ENCODE assay signal across 12 cellular contexts in the genomic region with DNA sequence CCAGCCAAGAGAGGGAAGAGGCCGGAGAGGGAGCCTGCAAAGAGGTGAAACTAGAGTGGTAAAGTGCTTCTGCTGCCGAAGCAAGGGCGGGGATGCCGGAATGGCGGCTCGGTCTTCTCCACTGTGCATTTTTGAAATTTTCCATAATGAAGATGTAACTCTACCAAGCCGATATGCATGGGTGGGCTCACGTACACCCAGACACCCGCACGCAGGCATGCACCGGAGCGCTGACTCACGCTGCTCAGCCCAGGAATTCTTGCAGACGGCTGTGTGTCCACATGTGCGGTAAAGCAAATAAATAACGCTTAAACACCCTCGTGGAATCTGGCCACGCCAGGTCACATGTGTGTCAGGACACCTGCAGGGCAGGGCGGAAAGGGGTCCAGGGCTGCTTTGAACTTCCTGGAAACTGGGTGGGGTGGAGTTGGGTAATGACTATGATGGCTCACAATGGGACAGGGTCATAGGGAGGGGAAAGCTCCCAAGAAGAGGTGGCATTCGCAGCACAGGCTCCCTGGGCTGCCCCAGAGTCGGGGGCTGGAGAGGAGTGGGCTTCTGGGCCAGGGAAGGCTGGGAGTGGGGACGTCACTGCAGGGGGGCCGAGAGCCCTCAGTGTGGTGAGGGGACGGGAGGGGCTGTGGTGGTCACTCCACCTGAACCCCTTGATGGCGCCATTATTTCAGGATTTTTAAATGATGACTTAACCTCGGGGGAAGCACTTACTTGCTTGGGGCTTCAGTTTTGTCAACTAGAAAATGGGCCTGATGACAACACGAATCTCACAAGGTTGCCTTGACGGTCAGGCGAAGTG.
DNase-seq lines count a peak whose midpoint lies in the region; ATAC-seq and TF ChIP-seq lines count a peak whose summit lies in the region.
"Had no signal": no experiment of that assay in that cellular context is flagged by ENCODE, and none has a peak within 500 bp of the region (broad histone marks: within the 10 kb centered on the region; RNA-seq: fewer than 3 reads in every experiment).

No MANE protein-coding gene starts in this region.

- H3K4me3 ChIP-seq in Panc1 (ENCODE audit: low read depth in 2 of 2, low read length in 2 of 2) (peak overlapping the region; percentile 11 to 51; a peak in 3 of 4 replicates), gastrocnemius medialis (no peak overlapping the region), SK-N-SH (ENCODE audit: low read depth in 2 of 2, low read length in 1 of 2) (no peak overlapping the region)
- H3K4me3 ChIP-seq: thoracic aorta had no signal

- no peak for TF ChIP-seq POLR2A in gastrocnemius medialis (IDR thresholded peaks at IDR 0.05)

- CTCF ChIA-PET in Panc1 (lab: Charles Lee) (no interaction called here), SK-N-SH (lab: Yijun Ruan, JAX) (no interaction called here)

- no peak for TF ChIP-seq RAD21 in SK-N-SH (IDR thresholded peaks at IDR 0.05; ENCODE audit: low read length)

- WGBS in SK-N-SH (ENCODE audit: low lambda C conversion rate): 83% methylated on average over 27 of the region's 29 CpGs

- peak overlapping the region; percentile 40 for H3K27ac ChIP-seq in Panc1 (ENCODE audit: low read length)
- no peak overlapping the region for H3K27ac ChIP-seq in foreskin keratinocyte
- H3K27ac ChIP-seq in gastrocnemius medialis: peak overlapping the region; percentile 20 to 88 (median 82)
- no peak overlapping the region for H3K27ac ChIP-seq in SK-N-SH (ENCODE audit: low read depth in 2 of 2, low read length in 1 of 2)
- H3K27ac ChIP-seq: thoracic aorta had no signal

- POLR2A ChIA-PET in Panc1 (lab: Charles Lee): interaction anchor here (0.6 kb wide), 1 partner anchor 290 kb away, joined by 5 read pairs; no protein-coding TSS in a partner anchor
- POLR2A ChIA-PET in SK-N-SH (lab: Yijun Ruan, JAX): no interaction called here

- no peaks in the 10 kb centered on the region for H4K20me1 ChIP-seq in SK-N-SH (ENCODE audit: insufficient read depth)

- BruUV-seq in Panc1 (replicated peaks; lab: Mats Ljungman, UMichigan): no TSS peak

- H3K9me3 ChIP-seq in Panc1 (ENCODE audit: control insufficient read depth, insufficient read depth, low read depth, low read length) (no peaks in the 10 kb centered on the region), gastrocnemius medialis (no peaks in the 10 kb centered on the region), SK-N-SH (no peaks in the 10 kb centered on the region)
- H3K9me3 ChIP-seq: thoracic aorta had no signal

- H3K79me2 ChIP-seq in SK-N-SH (ENCODE audit: insufficient read depth): no peaks in the 10 kb centered on the region

- no peak overlapping the region for H3K4me2 ChIP-seq in SK-N-SH

- no peak overlapping the region for H3K9ac ChIP-seq in SK-N-SH

- H3K36me3 ChIP-seq in Panc1 (ENCODE audit: control insufficient read depth, insufficient read depth, low read length): no peaks in the 10 kb centered on the region
- H3K36me3 ChIP-seq in gastrocnemius medialis: no peaks in the 10 kb centered on the region
- H3K36me3 ChIP-seq in SK-N-SH (replicated peaks in 1 of 2; ENCODE audit: control insufficient read depth in 1 of 2, insufficient read depth in 2 of 2, low read length in 1 of 2): no peaks in the 10 kb centered on the region
- H3K36me3 ChIP-seq: thoracic aorta had no signal

- H3F3A ChIP-seq in SK-N-SH (replicated peaks; ENCODE audit: insufficient read depth): no peaks in the 10 kb centered on the region

- H3K27me3 ChIP-seq in Panc1 (ENCODE audit: control insufficient read depth, insufficient read depth, low read length) (no peaks in the 10 kb centered on the region), foreskin keratinocyte (no peaks in the 10 kb centered on the region), gastrocnemius medialis (no peaks in the 10 kb centered on the region), SK-N-SH (ENCODE audit: insufficient read depth) (no peaks in the 10 kb centered on the region)

- intact Hi-C loops in Panc1 (cut with micrococcal nuclease; ENCODE audit: unreplicated experiment) (no loop called here), gastrocnemius medialis (cut with DNase I; ENCODE audit: low total_unique reads) (no loop called here)

- TF ChIP-seq CTCF in GM13977 (IDR thresholded peaks at IDR 0.05; ENCODE audit: extremely low read depth, insufficient read depth, missing control alignments) (peak; percentile 19), Panc1 (IDR thresholded peaks at IDR 0.05) (no peak), foreskin keratinocyte (conservative IDR thresholded peaks at IDR 0.05) (peak; percentile 28), gastrocnemius medialis (IDR thresholded peaks at IDR 0.05 in 4 of 5, conservative IDR thresholded peaks at IDR 0.05 in 1 of 5) (no peak), SK-N-SH (IDR thresholded peaks at IDR 0.05) (no peak)

- ATAC-seq in Panc1: peak; percentile 60
- ATAC-seq in foreskin keratinocyte: peak; percentile 80
- ATAC-seq in gastrocnemius medialis: peak in 1 of 2 donors; percentile 9
- no peak for ATAC-seq in GM19463 (IDR thresholded peaks at IDR 0.05; ENCODE audit: unreplicated experiment)
- no peak for ATAC-seq in GM19324 (IDR thresholded peaks at IDR 0.05; ENCODE audit: low FRiP score, unreplicated experiment)

- H3K4me1 ChIP-seq in Panc1 (ENCODE audit: control insufficient read depth, insufficient read depth, low read length) (peaks cover 11% of the 10 kb centered on the region), foreskin keratinocyte (peaks cover 20% of the 10 kb centered on the region), gastrocnemius medialis (peaks cover 4 to 11% of the 10 kb centered on the region in 2 donors), SK-N-SH (ENCODE audit: control insufficient read depth in 1 of 2, insufficient read depth in 2 of 2, low read depth in 1 of 2, low read length in 1 of 2) (no peaks in the 10 kb centered on the region)

- H2AFZ ChIP-seq in SK-N-SH (ENCODE audit: low read depth): no peak overlapping the region

- H3K9me2 ChIP-seq in SK-N-SH: no peaks in the 10 kb centered on the region

- no peak for TF ChIP-seq EP300 in SK-N-SH (IDR thresholded peaks at IDR 0.05; ENCODE audit: borderline replicate concordance in 1 of 2, low read depth in 1 of 2, low read length in 1 of 2)

- DNase-seq in GM13977 (ENCODE audit: low spot score) (no peak), Panc1 (ENCODE audit: low read depth, low spot score) (no peak), foreskin keratinocyte (peak; percentile 54 to 74), gastrocnemius medialis (no peak), middle frontal gyrus (ENCODE audit: extremely low spot score, low spot score) (no peak), SK-N-SH (no peak)
- DNase-seq: cerebellar nuclear complex, KG1, RPMI8226 had no signal

- in situ Hi-C loops in GM13977 (cut with MboI; ENCODE audit: low pct_unique_long_range_greater_than_20kb, low sequenced_read_pairs, unreplicated experiment) (no loop called here), Panc1 (cut with HindIII; ENCODE audit: low pct_unique_long_range_greater_than_20kb, low sequenced_read_pairs) (no loop called here), gastrocnemius medialis (cut with MboI; ENCODE audit: low sequenced_read_pairs in 4 of 4) (no loop called here)

TF ChIP-seq in SK-N-SH, 30 proteins besides CTCF, POLR2A, EP300 and RAD21 (continues in another document):
- TF ChIP-seq GABPA (IDR thresholded peaks at IDR 0.05; ENCODE audit: low read depth): no peak
- TF ChIP-seq TAF1 (IDR thresholded peaks at IDR 0.05; ENCODE audit: borderline replicate concordance, low read depth, low read length): no peak
- TF ChIP-seq, protein P1, sequence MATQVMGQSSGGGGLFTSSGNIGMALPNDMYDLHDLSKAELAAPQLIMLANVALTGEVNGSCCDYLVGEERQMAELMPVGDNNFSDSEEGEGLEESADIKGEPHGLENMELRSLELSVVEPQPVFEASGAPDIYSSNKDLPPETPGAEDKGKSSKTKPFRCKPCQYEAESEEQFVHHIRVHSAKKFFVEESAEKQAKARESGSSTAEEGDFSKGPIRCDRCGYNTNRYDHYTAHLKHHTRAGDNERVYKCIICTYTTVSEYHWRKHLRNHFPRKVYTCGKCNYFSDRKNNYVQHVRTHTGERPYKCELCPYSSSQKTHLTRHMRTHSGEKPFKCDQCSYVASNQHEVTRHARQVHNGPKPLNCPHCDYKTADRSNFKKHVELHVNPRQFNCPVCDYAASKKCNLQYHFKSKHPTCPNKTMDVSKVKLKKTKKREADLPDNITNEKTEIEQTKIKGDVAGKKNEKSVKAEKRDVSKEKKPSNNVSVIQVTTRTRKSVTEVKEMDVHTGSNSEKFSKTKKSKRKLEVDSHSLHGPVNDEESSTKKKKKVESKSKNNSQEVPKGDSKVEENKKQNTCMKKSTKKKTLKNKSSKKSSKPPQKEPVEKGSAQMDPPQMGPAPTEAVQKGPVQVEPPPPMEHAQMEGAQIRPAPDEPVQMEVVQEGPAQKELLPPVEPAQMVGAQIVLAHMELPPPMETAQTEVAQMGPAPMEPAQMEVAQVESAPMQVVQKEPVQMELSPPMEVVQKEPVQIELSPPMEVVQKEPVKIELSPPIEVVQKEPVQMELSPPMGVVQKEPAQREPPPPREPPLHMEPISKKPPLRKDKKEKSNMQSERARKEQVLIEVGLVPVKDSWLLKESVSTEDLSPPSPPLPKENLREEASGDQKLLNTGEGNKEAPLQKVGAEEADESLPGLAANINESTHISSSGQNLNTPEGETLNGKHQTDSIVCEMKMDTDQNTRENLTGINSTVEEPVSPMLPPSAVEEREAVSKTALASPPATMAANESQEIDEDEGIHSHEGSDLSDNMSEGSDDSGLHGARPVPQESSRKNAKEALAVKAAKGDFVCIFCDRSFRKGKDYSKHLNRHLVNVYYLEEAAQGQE (IDR thresholded peaks at IDR 0.05; ENCODE audit: low read depth, low read length): no peak
- TF ChIP-seq, protein P2, sequence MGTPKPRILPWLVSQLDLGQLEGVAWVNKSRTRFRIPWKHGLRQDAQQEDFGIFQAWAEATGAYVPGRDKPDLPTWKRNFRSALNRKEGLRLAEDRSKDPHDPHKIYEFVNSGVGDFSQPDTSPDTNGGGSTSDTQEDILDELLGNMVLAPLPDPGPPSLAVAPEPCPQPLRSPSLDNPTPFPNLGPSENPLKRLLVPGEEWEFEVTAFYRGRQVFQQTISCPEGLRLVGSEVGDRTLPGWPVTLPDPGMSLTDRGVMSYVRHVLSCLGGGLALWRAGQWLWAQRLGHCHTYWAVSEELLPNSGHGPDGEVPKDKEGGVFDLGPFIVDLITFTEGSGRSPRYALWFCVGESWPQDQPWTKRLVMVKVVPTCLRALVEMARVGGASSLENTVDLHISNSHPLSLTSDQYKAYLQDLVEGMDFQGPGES (IDR thresholded peaks at IDR 0.05; ENCODE audit: low read depth, low read length): no peak
- no peak for TF ChIP-seq MEF2A (IDR thresholded peaks at IDR 0.05; ENCODE audit: borderline replicate concordance, low read depth)
- TF ChIP-seq RFX5 (IDR thresholded peaks at IDR 0.05; ENCODE audit: low read length): no peak
- TF ChIP-seq NFIC (IDR thresholded peaks at IDR 0.05; ENCODE audit: borderline replicate concordance): no peak
- no peak for TF ChIP-seq MXI1 (IDR thresholded peaks at IDR 0.05; ENCODE audit: low read depth, low read length)
- no peak for TF ChIP-seq SMC3 (IDR thresholded peaks at IDR 0.05; ENCODE audit: low read depth, low read length)

Comparison
In these comparisons a context has a peak if more than half of its experiments do, and no peak if none do; other contexts are left out.
1. DNase-seq: peak in foreskin keratinocyte (2 of 2); none in GM13977 (single experiment), Panc1 (single experiment), gastrocnemius medialis (0 of 2), middle frontal gyrus (single experiment) and SK-N-SH (single experiment).
2. CTCF ChIP-seq: peak in GM13977 (single experiment) and foreskin keratinocyte (single experiment); none in Panc1 (single experiment), gastrocnemius medialis (0 of 5) and SK-N-SH (single experiment).
3. ATAC-seq: peak in Panc1 (single experiment) and foreskin keratinocyte (single experiment); none in GM19463 (single experiment) and GM19324 (single experiment).
4. H3K27ac ChIP-seq: peak in Panc1 (single experiment) and gastrocnemius medialis (4 of 4); none in foreskin keratinocyte (single experiment) and SK-N-SH (0 of 2).
5. H3K4me3 ChIP-seq: peak in Panc1 (2 of 2); none in gastrocnemius medialis (0 of 4) and SK-N-SH (0 of 2).